In genomic region chr2:28511871-28512606, GRCh38 we compare ENCODE assay signal across 9 cellular contexts. TPM values are rescaled to one million over a fixed set of nuclear protein-coding genes. Genes with fewer than 3 reads are reported as not detected.
"Had no signal": no experiment of that assay in that cellular context is flagged by ENCODE, and none has a peak within 500 bp of the region (broad histone marks: within the 10 kb centered on the region; RNA-seq: fewer than 3 reads in every experiment).

No MANE protein-coding gene starts in this region.

- DNase-seq: GM23248, GOT3, H9, HCEC 1CT, HFFc6, IMR-90, KG1 had no signal

- H3K27ac ChIP-seq: GM23248, HL-60 had no signal

- FAIRE-seq: K562 had no signal

- H3K4me3 ChIP-seq: GM23248, K562 had no signal

- ATAC-seq: K562 had no signal

RNA-seq across cellular contexts. Expression of gene PLB1, which starts 16.2 kb away (rescaled TPM):
- total RNA-seq: H9 had no signal
